In genomic region chr12:103957865-103958388, GRCh38 we compare ENCODE assay signal across 8 cellular contexts. TPM values are rescaled to one million over a fixed set of nuclear protein-coding genes. Genes with fewer than 3 reads are reported as not detected.
DNase-seq lines count a peak whose midpoint lies in the region; ATAC-seq and TF ChIP-seq lines count a peak whose summit lies in the region.

No MANE protein-coding gene starts in this region.

- H2AFZ ChIP-seq in GM23338, result no peak overlapping the region
- no peak overlapping the region for H2AFZ ChIP-seq in SU-DHL-6 (ENCODE audit: low read depth, low read length, severe bottlenecking)

- H3K36me3 ChIP-seq in GM23338 (ENCODE audit: insufficient read depth), result peaks cover 5% of the 10 kb centered on the region; the same call in 1 of the 2 replicates
- H3K36me3 ChIP-seq in SU-DHL-6 (ENCODE audit: low read length), result no peaks in the 10 kb centered on the region

- peak overlapping the region; percentile 97 for H3K27ac Mint-ChIP-seq in GM23338

- peaks cover 34% of the 10 kb centered on the region for H3K79me2 ChIP-seq in GM23338 (replicated peaks; ENCODE audit: insufficient read depth)
- H3K79me2 ChIP-seq in SU-DHL-6 (ENCODE audit: insufficient read depth, low read length), result peaks cover 21% of the 10 kb centered on the region

- no peaks in the 10 kb centered on the region for H3K9me3 Mint-ChIP-seq in GM23338

- no peak overlapping the region for H3K4me2 ChIP-seq in GM23338
- peak overlapping the region; percentile 95 for H3K4me2 ChIP-seq in SU-DHL-6 (ENCODE audit: low read depth, low read length, poor library complexity, severe bottlenecking)

- H3K4me3 Mint-ChIP-seq in GM23338, result peak overlapping the region; percentile 87

- H3K4me1 ChIP-seq in GM23338 (ENCODE audit: insufficient read depth), result peaks cover 9% of the 10 kb centered on the region

- no peaks in the 10 kb centered on the region for H3K9me3 ChIP-seq in SU-DHL-6 (ENCODE audit: insufficient read depth, low read length)

- no peaks in the 10 kb centered on the region for H3K9me2 ChIP-seq in GM23338 (ENCODE audit: insufficient read depth)
- no peaks in the 10 kb centered on the region for H3K9me2 ChIP-seq in SU-DHL-6 (replicated peaks; ENCODE audit: insufficient read depth, low read length)

- TF ChIP-seq CTCF in GM23338 (conservative IDR thresholded peaks at IDR 0.05; ENCODE audit: low read depth in 2 of 2) (no peak), SU-DHL-6 (IDR thresholded peaks at IDR 0.05; ENCODE audit: insufficient read depth, low read length, poor library complexity, severe bottlenecking) (no peak), fibroblast of mammary gland (conservative IDR thresholded peaks at IDR 0.05; ENCODE audit: control insufficient read depth, insufficient read depth, low read depth, low read length) (no peak)

- H3K9ac ChIP-seq in SU-DHL-6 (ENCODE audit: low read length), result peak overlapping the region; percentile 84

- H3F3A ChIP-seq in GM23338 (replicated peaks; ENCODE audit: low read depth) (no peaks in the 10 kb centered on the region), SU-DHL-6 (ENCODE audit: insufficient read depth) (peaks cover 18% of the 10 kb centered on the region)

- H3K27me3 Mint-ChIP-seq in GM23338 (ENCODE audit: insufficient read depth, low read depth, poor library complexity), result peaks cover 13% of the 10 kb centered on the region

- no peak for ATAC-seq in GM23338

- 0 out of 2 replicates have a peak, but pooled peaks cover 4% of the 10 kb centered on the region for H4K20me1 ChIP-seq in GM23338 (replicated peaks; ENCODE audit: insufficient read depth)
- no peaks in the 10 kb centered on the region for H4K20me1 ChIP-seq in SU-DHL-6 (ENCODE audit: low read depth, low read length)

- peaks cover 15% of the 10 kb centered on the region for H3K4me1 Mint-ChIP-seq in GM23338

- H3K36me3 Mint-ChIP-seq in GM23338 (ENCODE audit: low read depth), result peaks cover 12% of the 10 kb centered on the region

- H3K4me3 ChIP-seq in GM23338 (peak overlapping the region; percentile 94), SU-DHL-6 (ENCODE audit: insufficient read depth, low read length, poor library complexity, severe bottlenecking) (no peak overlapping the region), fibroblast of mammary gland (ENCODE audit: control insufficient read depth, low read depth, low read length) (peak overlapping the region; percentile 95), skin epidermis (peak overlapping the region in 6 of 7 experiments; percentile 69 to 93 (median 78))

- H3K27me3 ChIP-seq in GM23338 (ENCODE audit: insufficient read depth), result no peaks in the 10 kb centered on the region
- H3K27me3 ChIP-seq in SU-DHL-6 (ENCODE audit: low read length), result no peaks in the 10 kb centered on the region

- DNase-seq in GM23338 (ENCODE audit: low spot score) (no peak), fibroblast of mammary gland (ENCODE audit: low read depth) (no peak), H4 (ENCODE audit: low spot score) (no peak), NCI-H2081 treated with DMSO at 0.1 percent for 48 hours (lab: John Stamatoyannopoulos, UW) (no peak), germinal center (ENCODE audit: low spot score) (no peak), mucosa of gallbladder (ENCODE audit: low spot score) (no peak)

- peak overlapping the region; percentile 99 for H3K27ac ChIP-seq in GM23338 (ENCODE audit: low read depth)
- H3K27ac ChIP-seq in SU-DHL-6 (ENCODE audit: low read depth, low read length), result no peak overlapping the region
- peak overlapping the region in 20 of 21 experiments; percentile 58 to 96 (median 86) for H3K27ac ChIP-seq in skin epidermis

TF ChIP-seq in GM23338, 12 proteins besides CTCF, POLR2A, EP300 and RAD21 (continues in another document):
- TF ChIP-seq JUNB (IDR thresholded peaks at IDR 0.05; ENCODE audit: unreplicated experiment) (no peak), ZNF114 (CRISPR knock-in tag; IDR thresholded peaks at IDR 0.05) (no peak), STAT1 (IDR thresholded peaks at IDR 0.05; ENCODE audit: unreplicated experiment) (no peak), EZH2phosphoT487 (IDR thresholded peaks at IDR 0.05; ENCODE audit: unreplicated experiment) (no peak), POLR2AphosphoS5 (IDR thresholded peaks at IDR 0.05; ENCODE audit: low read depth) (no peak), EZH2 (IDR thresholded peaks at IDR 0.05; ENCODE audit: low read depth, unreplicated experiment) (no peak)
- TF ChIP-seq, protein P1, sequence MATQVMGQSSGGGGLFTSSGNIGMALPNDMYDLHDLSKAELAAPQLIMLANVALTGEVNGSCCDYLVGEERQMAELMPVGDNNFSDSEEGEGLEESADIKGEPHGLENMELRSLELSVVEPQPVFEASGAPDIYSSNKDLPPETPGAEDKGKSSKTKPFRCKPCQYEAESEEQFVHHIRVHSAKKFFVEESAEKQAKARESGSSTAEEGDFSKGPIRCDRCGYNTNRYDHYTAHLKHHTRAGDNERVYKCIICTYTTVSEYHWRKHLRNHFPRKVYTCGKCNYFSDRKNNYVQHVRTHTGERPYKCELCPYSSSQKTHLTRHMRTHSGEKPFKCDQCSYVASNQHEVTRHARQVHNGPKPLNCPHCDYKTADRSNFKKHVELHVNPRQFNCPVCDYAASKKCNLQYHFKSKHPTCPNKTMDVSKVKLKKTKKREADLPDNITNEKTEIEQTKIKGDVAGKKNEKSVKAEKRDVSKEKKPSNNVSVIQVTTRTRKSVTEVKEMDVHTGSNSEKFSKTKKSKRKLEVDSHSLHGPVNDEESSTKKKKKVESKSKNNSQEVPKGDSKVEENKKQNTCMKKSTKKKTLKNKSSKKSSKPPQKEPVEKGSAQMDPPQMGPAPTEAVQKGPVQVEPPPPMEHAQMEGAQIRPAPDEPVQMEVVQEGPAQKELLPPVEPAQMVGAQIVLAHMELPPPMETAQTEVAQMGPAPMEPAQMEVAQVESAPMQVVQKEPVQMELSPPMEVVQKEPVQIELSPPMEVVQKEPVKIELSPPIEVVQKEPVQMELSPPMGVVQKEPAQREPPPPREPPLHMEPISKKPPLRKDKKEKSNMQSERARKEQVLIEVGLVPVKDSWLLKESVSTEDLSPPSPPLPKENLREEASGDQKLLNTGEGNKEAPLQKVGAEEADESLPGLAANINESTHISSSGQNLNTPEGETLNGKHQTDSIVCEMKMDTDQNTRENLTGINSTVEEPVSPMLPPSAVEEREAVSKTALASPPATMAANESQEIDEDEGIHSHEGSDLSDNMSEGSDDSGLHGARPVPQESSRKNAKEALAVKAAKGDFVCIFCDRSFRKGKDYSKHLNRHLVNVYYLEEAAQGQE (IDR thresholded peaks at IDR 0.05; ENCODE audit: unreplicated experiment), result no peak

RNA-seq across cellular contexts. Expression of gene TDG, which starts 7.7 kb away (rescaled TPM):
- total RNA-seq in GM23338 (2014; rRNA removed; shearing (Covaris generic)), result 57.0 and 58.3 TPM in 2 replicates
- 63.2 and 66.2 TPM in 2 replicates for polyA plus RNA-seq in GM23338 (2016; fragmentation: Nextera tagmentation; extraction: Ambion mirVana)
- total RNA-seq in H4 (2014; rRNA removed; shearing (Covaris generic)), result 34.2 and 39.0 TPM in 2 replicates
- 16.5 TPM for total RNA-seq in mucosa of gallbladder

RNA-seq across cellular contexts. Expression of gene HSP90B1, which starts 27.7 kb away (rescaled TPM):
- total RNA-seq in GM23338 (2014; rRNA removed; shearing (Covaris generic)), result 578 and 605 TPM in 2 replicates
- polyA plus RNA-seq in GM23338 (2016; fragmentation: Nextera tagmentation; extraction: Ambion mirVana), result 1,253 and 1,312 TPM in 2 replicates
- total RNA-seq in H4 (2014; rRNA removed; shearing (Covaris generic)), result 507 and 561 TPM in 2 replicates
- total RNA-seq in mucosa of gallbladder, result 730 TPM
